In the genomic region with DNA sequence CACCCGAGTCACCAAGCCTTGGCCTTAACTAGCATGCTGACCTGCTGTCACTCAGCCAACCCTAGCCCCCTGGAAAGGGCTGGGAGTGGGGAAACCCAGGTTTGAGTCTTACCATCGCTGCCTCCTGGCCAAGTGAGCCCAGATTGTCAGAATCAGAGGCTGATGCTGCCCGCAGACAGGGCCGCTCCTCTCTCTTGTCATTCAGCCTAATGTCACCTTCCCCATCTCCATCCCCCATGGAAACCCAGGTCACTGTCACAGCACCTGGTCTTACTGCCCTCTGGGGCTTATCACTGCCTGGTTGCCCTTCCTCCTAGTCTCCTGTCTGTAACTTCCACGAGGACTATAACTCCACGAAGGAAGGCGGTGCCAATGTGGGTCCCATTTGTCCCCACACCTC, we compare ENCODE assay signal across 2 cellular contexts.
TF ChIP-seq lines count a peak whose summit lies in the region.

No MANE protein-coding gene starts in this region.

TF ChIP-seq in IMR-90, 13 proteins besides CTCF, POLR2A, EP300 and RAD21:
- no peak for TF ChIP-seq NFE2L2 (IDR thresholded peaks at IDR 0.05; ENCODE audit: low read depth, low read length)
- no peak for TF ChIP-seq BHLHE40 (IDR thresholded peaks at IDR 0.05; ENCODE audit: low read depth, low read length)
- TF ChIP-seq, protein P1, sequence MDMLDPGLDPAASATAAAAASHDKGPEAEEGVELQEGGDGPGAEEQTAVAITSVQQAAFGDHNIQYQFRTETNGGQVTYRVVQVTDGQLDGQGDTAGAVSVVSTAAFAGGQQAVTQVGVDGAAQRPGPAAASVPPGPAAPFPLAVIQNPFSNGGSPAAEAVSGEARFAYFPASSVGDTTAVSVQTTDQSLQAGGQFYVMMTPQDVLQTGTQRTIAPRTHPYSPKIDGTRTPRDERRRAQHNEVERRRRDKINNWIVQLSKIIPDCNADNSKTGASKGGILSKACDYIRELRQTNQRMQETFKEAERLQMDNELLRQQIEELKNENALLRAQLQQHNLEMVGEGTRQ (IDR thresholded peaks at IDR 0.05; ENCODE audit: low read depth, low read length) = no peak
- TF ChIP-seq, protein P2, sequence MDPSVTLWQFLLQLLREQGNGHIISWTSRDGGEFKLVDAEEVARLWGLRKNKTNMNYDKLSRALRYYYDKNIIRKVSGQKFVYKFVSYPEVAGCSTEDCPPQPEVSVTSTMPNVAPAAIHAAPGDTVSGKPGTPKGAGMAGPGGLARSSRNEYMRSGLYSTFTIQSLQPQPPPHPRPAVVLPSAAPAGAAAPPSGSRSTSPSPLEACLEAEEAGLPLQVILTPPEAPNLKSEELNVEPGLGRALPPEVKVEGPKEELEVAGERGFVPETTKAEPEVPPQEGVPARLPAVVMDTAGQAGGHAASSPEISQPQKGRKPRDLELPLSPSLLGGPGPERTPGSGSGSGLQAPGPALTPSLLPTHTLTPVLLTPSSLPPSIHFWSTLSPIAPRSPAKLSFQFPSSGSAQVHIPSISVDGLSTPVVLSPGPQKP (IDR thresholded peaks at IDR 0.05; ENCODE audit: borderline replicate concordance, low read depth, low read length) = no peak
- TF ChIP-seq CEBPB (IDR thresholded peaks at IDR 0.05; ENCODE audit: low read depth, low read length) = no peak
- no peak for TF ChIP-seq CHD1 (IDR thresholded peaks at IDR 0.05; ENCODE audit: low read depth, low read length)
- no peak for TF ChIP-seq SMC3 (IDR thresholded peaks at IDR 0.05; ENCODE audit: low read depth, low read length)

TF ChIP-seq in H1, 55 proteins besides CTCF, POLR2A, EP300 and RAD21:
- no peak for TF ChIP-seq CHD2 (IDR thresholded peaks at IDR 0.05; ENCODE audit: low read length)
- no peak for TF ChIP-seq BCL11A (IDR thresholded peaks at IDR 0.05; ENCODE audit: low read depth in 2 of 2, low read length in 2 of 2)
- TF ChIP-seq, protein P3, sequence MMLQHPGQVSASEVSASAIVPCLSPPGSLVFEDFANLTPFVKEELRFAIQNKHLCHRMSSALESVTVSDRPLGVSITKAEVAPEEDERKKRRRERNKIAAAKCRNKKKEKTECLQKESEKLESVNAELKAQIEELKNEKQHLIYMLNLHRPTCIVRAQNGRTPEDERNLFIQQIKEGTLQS (IDR thresholded peaks at IDR 0.05; ENCODE audit: insufficient read depth, low read depth, low read length) = no peak
TF ChIP-seq in H1: peak in this region for 0.
